ENCODE assay signal across 8 cellular contexts in the genomic region with DNA sequence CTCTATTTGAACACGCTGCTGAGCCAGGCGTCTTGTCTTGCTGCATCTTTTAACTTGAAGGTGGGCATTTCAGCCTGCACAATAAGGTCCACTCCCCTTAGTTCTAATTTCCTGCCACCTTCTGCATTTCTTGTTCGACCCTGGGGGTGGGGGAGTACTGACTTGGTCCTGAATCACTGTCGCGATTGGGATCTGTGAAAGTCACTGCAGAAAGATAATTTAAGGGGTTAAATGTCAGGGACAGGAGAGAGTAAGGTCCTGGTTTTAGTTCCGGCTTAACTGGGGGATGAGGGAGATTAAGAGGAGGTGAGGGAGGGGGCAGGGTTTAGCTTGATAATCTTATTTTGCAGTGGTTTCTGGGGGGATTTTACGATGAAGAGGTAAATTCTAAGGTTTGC.
DNase-seq lines count a peak whose midpoint lies in the region; ATAC-seq and TF ChIP-seq lines count a peak whose summit lies in the region.

No MANE protein-coding gene starts in this region.

- no peaks in the 10 kb centered on the region for H3K9me2 ChIP-seq in GM23338 (ENCODE audit: insufficient read depth)

- peaks cover 7% of the 10 kb centered on the region; the same call in 1 of the 2 replicates for H3F3A ChIP-seq in GM23338 (replicated peaks; ENCODE audit: low read depth)

- TF ChIP-seq CTCF in GM23338 (conservative IDR thresholded peaks at IDR 0.05; ENCODE audit: low read depth in 2 of 2), result no peak

- H3K27ac Mint-ChIP-seq in GM23338, result peak overlapping the region; percentile 57
- H3K27ac Mint-ChIP-seq in activated CD4-positive, alpha-beta memory T cell treated with anti-CD3 and anti-CD28 coated beads, Interleukin-2, amount 10 ng/mL, durations not matched to agents 7 days and 5 days, result no peak overlapping the region

- H3K27me3 ChIP-seq in GM23338 (ENCODE audit: insufficient read depth) (no peaks in the 10 kb centered on the region), iPS DF 6.9 (ENCODE audit: control insufficient read depth, insufficient read depth, low read length) (no peaks in the 10 kb centered on the region)

- peaks cover 66% of the 10 kb centered on the region for H3K4me1 Mint-ChIP-seq in GM23338
- peaks cover 50% of the 10 kb centered on the region for H3K4me1 Mint-ChIP-seq in activated CD4-positive, alpha-beta memory T cell treated with anti-CD3 and anti-CD28 coated beads, Interleukin-2, amount 10 ng/mL, durations not matched to agents 7 days and 5 days

- H3K4me3 ChIP-seq in GM23338 (peak overlapping the region; percentile 52), iPS DF 6.9 (ENCODE audit: low read length) (peak overlapping the region; percentile 40; the same call in 1 of the 2 replicates), skin epidermis (peak overlapping the region; percentile 14 to 35 (median 27))

- H3K4me3 Mint-ChIP-seq in GM23338, result peak overlapping the region; percentile 82
- H3K4me3 Mint-ChIP-seq in activated CD4-positive, alpha-beta memory T cell treated with anti-CD3 and anti-CD28 coated beads, Interleukin-2, amount 10 ng/mL, durations not matched to agents 7 days and 5 days, result peak overlapping the region; percentile 55

- CTCF ChIA-PET in activated CD4-positive, alpha-beta memory T cell treated with anti-CD3 and anti-CD28 coated beads, Interleukin-2, amount 10 ng/mL, durations not matched to agents 7 days and 5 days (lab: Charles Lee), result no interaction called here

- H3K9me3 ChIP-seq in iPS DF 6.9 (ENCODE audit: control insufficient read depth, insufficient read depth, low read length), result no peaks in the 10 kb centered on the region

- H4K20me1 ChIP-seq in GM23338 (replicated peaks; ENCODE audit: insufficient read depth), result no peaks in the 10 kb centered on the region

- H3K27me3 Mint-ChIP-seq in GM23338 (ENCODE audit: insufficient read depth, low read depth, poor library complexity), result peaks cover 21% of the 10 kb centered on the region
- H3K27me3 Mint-ChIP-seq in activated CD4-positive, alpha-beta memory T cell treated with anti-CD3 and anti-CD28 coated beads, Interleukin-2, amount 10 ng/mL, durations not matched to agents 7 days and 5 days, result peaks cover 3% of the 10 kb centered on the region

- H3K9me3 Mint-ChIP-seq in GM23338, result no peaks in the 10 kb centered on the region
- no peaks in the 10 kb centered on the region for H3K9me3 Mint-ChIP-seq in activated CD4-positive, alpha-beta memory T cell treated with anti-CD3 and anti-CD28 coated beads, Interleukin-2, amount 10 ng/mL, durations not matched to agents 7 days and 5 days

- POLR2A ChIA-PET in activated CD4-positive, alpha-beta memory T cell treated with anti-CD3 and anti-CD28 coated beads, Interleukin-2, amount 10 ng/mL, durations not matched to agents 7 days and 5 days (lab: Charles Lee), result no interaction called here

- H3K27ac ChIP-seq in GM23338 (ENCODE audit: low read depth), result peak overlapping the region; percentile 77
- no peak overlapping the region for H3K27ac ChIP-seq in iPS DF 6.9 (ENCODE audit: low read length)
- peak overlapping the region in 15 of 21 experiments; percentile 1 to 75 (median 41) for H3K27ac ChIP-seq in skin epidermis

- no peak for ATAC-seq in GM23338

- peak overlapping the region; percentile 38; the same call in 1 of the 2 replicates for H2AFZ ChIP-seq in GM23338

- no peaks in the 10 kb centered on the region for H3K79me2 ChIP-seq in GM23338 (replicated peaks; ENCODE audit: insufficient read depth)

- DNase-seq in GM23338 (ENCODE audit: low spot score), result no peak
- DNase-seq in activated CD4-positive, alpha-beta memory T cell treated with anti-CD3 and anti-CD28 coated beads, Interleukin-2, amount 10 ng/mL, durations not matched to agents 7 days and 5 days, result no peak
- DNase-seq in iPS DF 6.9 (ENCODE audit: low read depth, low spot score), result no peak
- no peak for DNase-seq in NCI-H1436 treated with DMSO at 0.1 percent for 48 hours (lab: John Stamatoyannopoulos, UW)
- DNase-seq in NCI-H1092 (lab: John Stamatoyannopoulos, UW), result no peak
- no peak for DNase-seq in stimulated activated CD4-positive, alpha-beta T cell treated with anti-CD3 and anti-CD28 coated beads, Interleukin-2, amount 100 ng/mL, for 24 hours
- no peak for DNase-seq in UCSD-AML1 (lab: John Stamatoyannopoulos, UW; ENCODE audit: unreplicated experiment)

- no peaks in the 10 kb centered on the region; the same call in 2 of the 3 replicates for H3K36me3 Mint-ChIP-seq in GM23338 (ENCODE audit: low read depth)
- H3K36me3 Mint-ChIP-seq in activated CD4-positive, alpha-beta memory T cell treated with anti-CD3 and anti-CD28 coated beads, Interleukin-2, amount 10 ng/mL, durations not matched to agents 7 days and 5 days (ENCODE audit: low read depth), result no peaks in the 10 kb centered on the region

- no peaks in the 10 kb centered on the region for H3K36me3 ChIP-seq in GM23338 (ENCODE audit: insufficient read depth)
- H3K36me3 ChIP-seq in iPS DF 6.9 (ENCODE audit: control insufficient read depth, insufficient read depth, low read length), result no peaks in the 10 kb centered on the region

- WGBS in iPS DF 6.9 (ENCODE audit: insufficient coverage, insufficient read length), result no CpG with 5 or more reads among the region's 7 CpGs

- peaks cover 60% of the 10 kb centered on the region for H3K4me1 ChIP-seq in GM23338 (ENCODE audit: insufficient read depth)
- H3K4me1 ChIP-seq in iPS DF 6.9 (ENCODE audit: control insufficient read depth, insufficient read depth, low read length), result peaks cover 3% of the 10 kb centered on the region

- peak overlapping the region; percentile 79 for H3K4me2 ChIP-seq in GM23338

TF ChIP-seq in GM23338, 12 proteins besides CTCF, POLR2A, EP300 and RAD21 (continues in another document):
- TF ChIP-seq NANOG (IDR thresholded peaks at IDR 0.05; ENCODE audit: borderline replicate concordance) (no peak), JUNB (IDR thresholded peaks at IDR 0.05; ENCODE audit: unreplicated experiment) (no peak), ZNF331 (CRISPR knock-in tag; IDR thresholded peaks at IDR 0.05; ENCODE audit: low read depth) (no peak), ZNF114 (CRISPR knock-in tag; IDR thresholded peaks at IDR 0.05) (no peak), STAT1 (IDR thresholded peaks at IDR 0.05; ENCODE audit: unreplicated experiment) (no peak), POLR2AphosphoS5 (IDR thresholded peaks at IDR 0.05; ENCODE audit: low read depth) (no peak), EZH2 (IDR thresholded peaks at IDR 0.05; ENCODE audit: low read depth, unreplicated experiment) (no peak)
- TF ChIP-seq, protein P1, sequence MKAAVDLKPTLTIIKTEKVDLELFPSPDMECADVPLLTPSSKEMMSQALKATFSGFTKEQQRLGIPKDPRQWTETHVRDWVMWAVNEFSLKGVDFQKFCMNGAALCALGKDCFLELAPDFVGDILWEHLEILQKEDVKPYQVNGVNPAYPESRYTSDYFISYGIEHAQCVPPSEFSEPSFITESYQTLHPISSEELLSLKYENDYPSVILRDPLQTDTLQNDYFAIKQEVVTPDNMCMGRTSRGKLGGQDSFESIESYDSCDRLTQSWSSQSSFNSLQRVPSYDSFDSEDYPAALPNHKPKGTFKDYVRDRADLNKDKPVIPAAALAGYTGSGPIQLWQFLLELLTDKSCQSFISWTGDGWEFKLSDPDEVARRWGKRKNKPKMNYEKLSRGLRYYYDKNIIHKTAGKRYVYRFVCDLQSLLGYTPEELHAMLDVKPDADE (IDR thresholded peaks at IDR 0.05), result no peak
